In the genomic region with DNA sequence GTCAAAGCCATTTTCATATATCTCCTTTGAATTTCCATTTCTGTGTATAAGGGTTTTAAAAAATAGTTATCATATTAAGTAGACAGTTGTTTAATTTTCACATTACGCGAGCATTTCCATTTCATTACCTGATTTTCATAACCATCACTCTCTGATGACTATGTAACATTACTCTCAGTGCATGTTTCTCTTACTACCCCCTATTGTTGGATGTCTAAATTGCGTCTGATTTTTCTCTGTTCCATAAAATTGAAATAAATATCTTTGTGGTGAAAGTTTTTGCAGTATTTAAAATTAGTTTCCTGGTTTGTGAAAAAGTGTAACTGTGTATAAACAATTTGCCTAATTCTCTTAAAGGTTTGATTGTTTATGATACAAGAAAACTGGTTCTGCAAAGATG, we compare ENCODE assay signal across 11 cellular contexts.
DNase-seq lines count a peak whose midpoint lies in the region; ATAC-seq and TF ChIP-seq lines count a peak whose summit lies in the region.
"Had no signal": no experiment of that assay in that cellular context is flagged by ENCODE, and none has a peak within 500 bp of the region (broad histone marks: within the 10 kb centered on the region; RNA-seq: fewer than 3 reads in every experiment).

No MANE protein-coding gene starts in this region.

- POLR2A ChIA-PET in activated CD8-positive, alpha-beta T cell treated with anti-CD3 and anti-CD28 coated beads for 36 hours (lab: Charles Lee), result no interaction called here
- POLR2A ChIA-PET in activated CD8-positive, alpha-beta T cell treated with anti-CD3 and anti-CD28 coated beads, Interleukin-2, amount 10 ng/mL, durations not matched to agents 7 days and 5 days (lab: Charles Lee), result no interaction called here

- no peak overlapping the region for H3K27ac Mint-ChIP-seq in activated CD8-positive, alpha-beta T cell treated with anti-CD3 and anti-CD28 coated beads for 36 hours
- no peak overlapping the region for H3K27ac Mint-ChIP-seq in activated CD8-positive, alpha-beta T cell treated with anti-CD3 and anti-CD28 coated beads, Interleukin-2, amount 10 ng/mL, durations not matched to agents 7 days and 5 days
- H3K27ac Mint-ChIP-seq in activated naive CD8-positive, alpha-beta T cell treated with anti-CD3 and anti-CD28 coated beads for 36 hours, result no peak overlapping the region

- no peaks in the 10 kb centered on the region for H3K4me1 Mint-ChIP-seq in activated CD8-positive, alpha-beta T cell treated with anti-CD3 and anti-CD28 coated beads for 36 hours (ENCODE audit: low read depth)
- H3K4me1 Mint-ChIP-seq in activated CD8-positive, alpha-beta T cell treated with anti-CD3 and anti-CD28 coated beads, Interleukin-2, amount 10 ng/mL, durations not matched to agents 7 days and 5 days (ENCODE audit: low read depth), result no peaks in the 10 kb centered on the region
- H3K4me1 Mint-ChIP-seq in activated naive CD8-positive, alpha-beta T cell treated with anti-CD3 and anti-CD28 coated beads for 36 hours, result no peaks in the 10 kb centered on the region

- in situ Hi-C loops in GM13976 (cut with MboI; ENCODE audit: low sequenced_read_pairs, unreplicated experiment), result no loop called here

- H3K4me3 ChIP-seq in retinal pigment epithelial cell (ENCODE audit: low read length), result no peak overlapping the region
- H3K4me3 ChIP-seq: BLaER1, ovary had no signal

- peaks cover 3% of the 10 kb centered on the region for H3K36me3 Mint-ChIP-seq in activated CD8-positive, alpha-beta T cell treated with anti-CD3 and anti-CD28 coated beads for 36 hours (ENCODE audit: low read depth)
- no peaks in the 10 kb centered on the region for H3K36me3 Mint-ChIP-seq in activated CD8-positive, alpha-beta T cell treated with anti-CD3 and anti-CD28 coated beads, Interleukin-2, amount 10 ng/mL, durations not matched to agents 7 days and 5 days (ENCODE audit: low read depth)
- peaks cover 7% of the 10 kb centered on the region for H3K36me3 Mint-ChIP-seq in activated naive CD8-positive, alpha-beta T cell treated with anti-CD3 and anti-CD28 coated beads for 36 hours

- intact Hi-C loops in activated CD8-positive, alpha-beta T cell treated with anti-CD3 and anti-CD28 coated beads for 36 hours (cut with micrococcal nuclease), result loop anchor here (10.0 kb wide), 1 partner anchor 204 kb away; no protein-coding TSS in a partner anchor

- H3K9me3 Mint-ChIP-seq in activated CD8-positive, alpha-beta T cell treated with anti-CD3 and anti-CD28 coated beads for 36 hours, result no peaks in the 10 kb centered on the region
- H3K9me3 Mint-ChIP-seq in activated CD8-positive, alpha-beta T cell treated with anti-CD3 and anti-CD28 coated beads, Interleukin-2, amount 10 ng/mL, durations not matched to agents 7 days and 5 days (ENCODE audit: insufficient read depth), result no peaks in the 10 kb centered on the region
- H3K9me3 Mint-ChIP-seq in activated naive CD8-positive, alpha-beta T cell treated with anti-CD3 and anti-CD28 coated beads for 36 hours, result no peaks in the 10 kb centered on the region

- no peak overlapping the region for H3K4me3 Mint-ChIP-seq in activated CD8-positive, alpha-beta T cell treated with anti-CD3 and anti-CD28 coated beads for 36 hours
- no peak overlapping the region for H3K4me3 Mint-ChIP-seq in activated CD8-positive, alpha-beta T cell treated with anti-CD3 and anti-CD28 coated beads, Interleukin-2, amount 10 ng/mL, durations not matched to agents 7 days and 5 days
- no peak overlapping the region for H3K4me3 Mint-ChIP-seq in activated naive CD8-positive, alpha-beta T cell treated with anti-CD3 and anti-CD28 coated beads for 36 hours

- no peak for ATAC-seq in activated CD8-positive, alpha-beta T cell treated with anti-CD3 and anti-CD28 coated beads for 36 hours
- no peak for ATAC-seq in activated CD8-positive, alpha-beta T cell treated with anti-CD3 and anti-CD28 coated beads, Interleukin-2, amount 10 ng/mL, durations not matched to agents 7 days and 5 days

- H3K27me3 Mint-ChIP-seq in activated CD8-positive, alpha-beta T cell treated with anti-CD3 and anti-CD28 coated beads for 36 hours, result no peaks in the 10 kb centered on the region
- no peaks in the 10 kb centered on the region for H3K27me3 Mint-ChIP-seq in activated CD8-positive, alpha-beta T cell treated with anti-CD3 and anti-CD28 coated beads, Interleukin-2, amount 10 ng/mL, durations not matched to agents 7 days and 5 days (ENCODE audit: low read depth)
- no peaks in the 10 kb centered on the region for H3K27me3 Mint-ChIP-seq in activated naive CD8-positive, alpha-beta T cell treated with anti-CD3 and anti-CD28 coated beads for 36 hours

- TF ChIP-seq CTCF in activated CD8-positive, alpha-beta T cell treated with anti-CD3 and anti-CD28 coated beads for 36 hours (IDR thresholded peaks at IDR 0.05), result peak; percentile 3
- peak; percentile 47 for TF ChIP-seq CTCF in retinal pigment epithelial cell (conservative IDR thresholded peaks at IDR 0.05; ENCODE audit: low read depth, low read length)
- no peak for TF ChIP-seq CTCF in GM13976 (IDR thresholded peaks at IDR 0.05; ENCODE audit: borderline replicate concordance, control extremely low read depth, extremely low read depth, insufficient read depth, missing control alignments)

- no peak for DNase-seq in activated CD8-positive, alpha-beta T cell treated with anti-CD3 and anti-CD28 coated beads for 36 hours
- DNase-seq in activated CD8-positive, alpha-beta T cell treated with anti-CD3 and anti-CD28 coated beads, Interleukin-2, amount 10 ng/mL, durations not matched to agents 7 days and 5 days, result no peak
- peak; percentile 22 for DNase-seq in NCI-H1694 treated with DMSO at 0.1 percent for 48 hours (lab: John Stamatoyannopoulos, UW)
- DNase-seq in dermis blood vessel endothelial cell, result peak; percentile 37
- DNase-seq in retinal pigment epithelial cell (ENCODE audit: low read depth), result no peak
- DNase-seq in GM13976 (ENCODE audit: low spot score), result no peak
- DNase-seq in foreskin melanocyte, result no peak
- DNase-seq in activated naive CD8-positive, alpha-beta T cell treated with anti-CD3 and anti-CD28 coated beads for 36 hours, result no peak
- DNase-seq: activated CD8-positive, alpha-beta memory T cell treated with anti-CD3 and anti-CD28 coated beads for 24 hours; ovary had no signal

- CTCF ChIA-PET in activated CD8-positive, alpha-beta T cell treated with anti-CD3 and anti-CD28 coated beads for 36 hours (lab: Charles Lee), result no interaction called here
- CTCF ChIA-PET in activated CD8-positive, alpha-beta T cell treated with anti-CD3 and anti-CD28 coated beads, Interleukin-2, amount 10 ng/mL, durations not matched to agents 7 days and 5 days (lab: Charles Lee), result no interaction called here

Comparison
In these comparisons a context has a peak if more than half of its experiments do, and no peak if none do; other contexts are left out.
1. DNase-seq: peak in NCI-H1694 treated with DMSO at 0.1 percent for 48 hours (single experiment) and dermis blood vessel endothelial cell (single experiment); none in activated CD8-positive, alpha-beta T cell treated with anti-CD3 and anti-CD28 coated beads for 36 hours (single experiment), activated CD8-positive, alpha-beta T cell treated with anti-CD3 and anti-CD28 coated beads, Interleukin-2, amount 10 ng/mL, durations not matched to agents 7 days and 5 days (single experiment), retinal pigment epithelial cell (single experiment), GM13976 (single experiment), foreskin melanocyte (single experiment) and activated naive CD8-positive, alpha-beta T cell treated with anti-CD3 and anti-CD28 coated beads for 36 hours (single experiment).